In genomic region chr2:45823723-45824206, GRCh38 we compare ENCODE assay signal across 11 cellular contexts.
DNase-seq lines count a peak whose midpoint lies in the region; ATAC-seq, FAIRE-seq and TF ChIP-seq lines count a peak whose summit lies in the region.
"Had no signal": no experiment of that assay in that cellular context is flagged by ENCODE, and none has a peak within 500 bp of the region (broad histone marks: within the 10 kb centered on the region; RNA-seq: fewer than 3 reads in every experiment).

No MANE protein-coding gene starts in this region.

- 34% methylated on average over 4 of the region's 4 CpGs for WGBS in liver
- no CpG with 5 or more reads among the region's 4 CpGs for WGBS in HepG2 (ENCODE audit: low lambda C conversion rate)
- WGBS in lower leg skin, 2 donors: 4 to 44% methylated on average over 4 of the region's 4 CpGs
- 1 to 10% methylated on average over 4 of the region's 4 CpGs for WGBS in aorta, 2 donors
- WGBS in mesendoderm (ENCODE audit: extremely low coverage, insufficient coverage, low lambda C conversion rate): no CpG with 5 or more reads among the region's 4 CpGs

- H3K36me3 ChIP-seq in liver (ENCODE audit: control insufficient read depth in 4 of 4, insufficient read depth in 3 of 4, low read depth in 1 of 4, low read length in 3 of 4): no peaks in the 10 kb centered on the region
- no peaks in the 10 kb centered on the region for H3K36me3 ChIP-seq in HepG2 (replicated peaks in 1 of 2; ENCODE audit: control insufficient read depth in 1 of 2, insufficient read depth in 2 of 2, low read length in 2 of 2)
- no peaks in the 10 kb centered on the region for H3K36me3 ChIP-seq in bronchial epithelial cell (ENCODE audit: control insufficient read depth, insufficient read depth, low read length)
- H3K36me3 ChIP-seq in aorta (ENCODE audit: control insufficient read depth in 1 of 2, insufficient read depth in 2 of 2, low read length in 1 of 2): no peaks in the 10 kb centered on the region
- no peaks in the 10 kb centered on the region for H3K36me3 ChIP-seq in mesendoderm (ENCODE audit: control insufficient read depth, insufficient read depth, low read length)

- intact Hi-C loops in HepG2 (cut with micrococcal nuclease; ENCODE audit: unreplicated experiment) (no loop called here), lower leg skin (cut with DNase I; ENCODE audit: low total_unique reads) (no loop called here), aorta (cut with DNase I) (no loop called here)

- H3K9ac ChIP-seq in liver (ENCODE audit: low read depth in 1 of 2, low read length in 2 of 2): no peak overlapping the region
- H3K9ac ChIP-seq in HepG2 (ENCODE audit: insufficient read depth, low read depth, low read length): no peak overlapping the region
- no peak overlapping the region for H3K9ac ChIP-seq in mesendoderm (ENCODE audit: low read length)

- no peak overlapping the region for H4K5ac ChIP-seq in mesendoderm (ENCODE audit: low read length)

- H2AK5ac ChIP-seq in mesendoderm (ENCODE audit: low read length): no peak overlapping the region

- H2BK5ac ChIP-seq in mesendoderm (ENCODE audit: low read length): no peak overlapping the region

- H3K27ac ChIP-seq in liver (ENCODE audit: low read depth in 1 of 2, low read length in 2 of 2) (peak overlapping the region in 1 of 2 donors; percentile 33), HepG2 (ENCODE audit: extremely low read length, insufficient read depth, low read length) (no peak overlapping the region), aorta (ENCODE audit: low read depth in 1 of 2, low read length in 2 of 2) (peak overlapping the region; percentile 68 to 70), mesendoderm (ENCODE audit: low read depth, low read length) (no peak overlapping the region)
- H3K27ac ChIP-seq: SK-N-MC had no signal

- ATAC-seq in HepG2 (no peak), aorta (ENCODE audit: low FRiP score) (peak; percentile 92)

- H3K4me3 ChIP-seq in liver (ENCODE audit: low read depth in 1 of 3, low read length in 3 of 3): no peak overlapping the region
- H3K4me3 ChIP-seq in HepG2 (replicated peaks in 1 of 3; ENCODE audit: insufficient read depth in 1 of 3, low read depth in 2 of 3, low read length in 3 of 3): no peak overlapping the region
- no peak overlapping the region for H3K4me3 ChIP-seq in bronchial epithelial cell (ENCODE audit: low read depth, low read length)
- no peak overlapping the region for H3K4me3 ChIP-seq in lower leg skin (ENCODE audit: low read depth, poor library complexity, severe bottlenecking)
- no peak overlapping the region for H3K4me3 ChIP-seq in aorta (ENCODE audit: low read length in 2 of 2)
- no peak overlapping the region for H3K4me3 ChIP-seq in mesendoderm (ENCODE audit: low read length)
- H3K4me3 ChIP-seq: SK-N-MC had no signal

- POLR2A ChIA-PET in HepG2 (lab: Yijun Ruan, JAX): no interaction called here

- TF ChIP-seq EP300 in HepG2 (IDR thresholded peaks at IDR 0.05; ENCODE audit: low read depth in 2 of 2, low read length in 2 of 2) (no peak), HepG2 (CRISPR knock-in tag; IDR thresholded peaks at IDR 0.05; ENCODE audit: borderline replicate concordance) (no peak)

- no peaks in the 10 kb centered on the region for H3K79me2 ChIP-seq in HepG2 (ENCODE audit: insufficient read depth, low read length)
- no peaks in the 10 kb centered on the region for H3K79me2 ChIP-seq in mesendoderm (ENCODE audit: control insufficient read depth, insufficient read depth, low read length)

- no peak overlapping the region for H3K56ac ChIP-seq in mesendoderm (ENCODE audit: low read length)

- H3K4me2 ChIP-seq in HepG2 (ENCODE audit: low read depth, low read length) (no peak overlapping the region), mesendoderm (ENCODE audit: low read length) (no peak overlapping the region)

- TF ChIP-seq POLR2A in HepG2 (IDR thresholded peaks at IDR 0.05; ENCODE audit: insufficient read depth in 1 of 2, low read depth in 2 of 2, low read length in 2 of 2) (no peak), lower leg skin (IDR thresholded peaks at IDR 0.05) (no peak)

- DNase-seq in HepG2 (ENCODE audit: low spot score) (no peak), bronchial epithelial cell (ENCODE audit: low read depth) (peak; percentile 85), lower leg skin (ENCODE audit: low spot score in 2 of 2) (peak; percentile 45 to 90), aorta (peak; percentile 89 to 91), mesendoderm (no peak), SW 1271 (lab: John Stamatoyannopoulos, UW) (no peak), ecto neural progenitor cell (ENCODE audit: low spot score) (no peak)
- DNase-seq: activated effector memory CD4-positive, alpha-beta T cell treated with anti-CD3 and anti-CD28 coated beads, Interleukin-2, amount 50 U/mL, for 16 hours; CD4-positive, alpha-beta memory T cell had no signal

- H3K23ac ChIP-seq in mesendoderm (ENCODE audit: low read length): no peak overlapping the region

- TF ChIP-seq CTCF in liver (IDR thresholded peaks at IDR 0.05; ENCODE audit: low read depth, low read length, missing input control) (peak; percentile 3), HepG2 (CRISPR knock-in tag; IDR thresholded peaks at IDR 0.05) (no peak), bronchial epithelial cell (IDR thresholded peaks at IDR 0.05; ENCODE audit: insufficient read depth, low read length, severe bottlenecking) (no peak), lower leg skin (IDR thresholded peaks at IDR 0.05) (no peak)

- H4K20me1 ChIP-seq in HepG2 (ENCODE audit: insufficient read depth, low read length): no peaks in the 10 kb centered on the region; the same call in 1 of the 2 replicates

- H3K4me1 ChIP-seq in liver (ENCODE audit: control insufficient read depth in 4 of 4, insufficient read depth in 4 of 4, low read length in 3 of 4) (peaks cover 24 to 29% (median 27%) of the 10 kb centered on the region in 4 donors), HepG2 (ENCODE audit: insufficient read depth, low read length) (peaks cover 12% of the 10 kb centered on the region), aorta (ENCODE audit: control insufficient read depth in 1 of 2, insufficient read depth in 2 of 2, low read length in 2 of 2) (peaks cover 0 to 5% of the 10 kb centered on the region in 2 donors), mesendoderm (ENCODE audit: control insufficient read depth, low read depth, low read length) (no peaks in the 10 kb centered on the region)

- H3K9me3 ChIP-seq in liver (ENCODE audit: control insufficient read depth in 4 of 4, low read length in 3 of 4) (no peaks in the 10 kb centered on the region), HepG2 (ENCODE audit: low read length) (no peaks in the 10 kb centered on the region), aorta (ENCODE audit: control insufficient read depth, low read length) (no peaks in the 10 kb centered on the region)

- in situ Hi-C loops in HepG2 (cut with HindIII; ENCODE audit: extremely low pct_ligation_motif_present, low pct_unique_long_range_greater_than_20kb): no loop called here

- H2BK15ac ChIP-seq in mesendoderm (replicated peaks; ENCODE audit: low read depth): no peak overlapping the region

- peak; percentile 58 to 64 for TF ChIP-seq RAD21 in liver (IDR thresholded peaks at IDR 0.05)
- no peak for TF ChIP-seq RAD21 in HepG2 (CRISPR knock-in tag; IDR thresholded peaks at IDR 0.05)

- no peaks in the 10 kb centered on the region for H3K27me3 ChIP-seq in liver (ENCODE audit: control insufficient read depth in 4 of 4, insufficient read depth in 4 of 4, low read length in 3 of 4)
- H3K27me3 ChIP-seq in HepG2 (ENCODE audit: control insufficient read depth in 1 of 2, insufficient read depth in 2 of 2, low read length in 2 of 2): no peaks in the 10 kb centered on the region; a peak in 1 of 5 replicates
- no peaks in the 10 kb centered on the region for H3K27me3 ChIP-seq in bronchial epithelial cell (ENCODE audit: control insufficient read depth, insufficient read depth, low read length)
- H3K27me3 ChIP-seq in aorta (ENCODE audit: control insufficient read depth in 1 of 2, insufficient read depth in 2 of 2, low read length in 1 of 2): no peaks in the 10 kb centered on the region
- no peaks in the 10 kb centered on the region for H3K27me3 ChIP-seq in mesendoderm (ENCODE audit: insufficient read depth, low read length, poor library complexity)

- H3K4ac ChIP-seq in mesendoderm (ENCODE audit: low read depth, low read length): no peak overlapping the region

- CTCF ChIA-PET in HepG2 (lab: Yijun Ruan, JAX; ENCODE audit: low intra/inter-chr PET ratio, low total read pairs): no interaction called here

- H4K8ac ChIP-seq in mesendoderm (ENCODE audit: low read depth, low read length): no peak overlapping the region

- no peaks in the 10 kb centered on the region for H3K79me1 ChIP-seq in mesendoderm (ENCODE audit: low read length)

- no peak for FAIRE-seq in HepG2 (lab: Jason Lieb, UNC)
- FAIRE-seq in bronchial epithelial cell (lab: Jason Lieb, UNC): peak; percentile 97

- H2BK120ac ChIP-seq in mesendoderm (ENCODE audit: low read depth, low read length): no peak overlapping the region

- no peak overlapping the region for H2AFZ ChIP-seq in HepG2 (ENCODE audit: low read length)

- H3K18ac ChIP-seq in mesendoderm (ENCODE audit: low read length): no peak overlapping the region

- BruUV-seq in HepG2 (replicated peaks; lab: Mats Ljungman, UMichigan): no TSS peak

TF ChIP-seq in liver, 16 proteins besides CTCF, POLR2A, EP300 and RAD21 (continues in another document):
- peak; percentile 73 to 94 for TF ChIP-seq RXRA (IDR thresholded peaks at IDR 0.05)
- TF ChIP-seq HNF4G (IDR thresholded peaks at IDR 0.05): no peak
- peak; percentile 61 to 80 for TF ChIP-seq HNF4A (conservative IDR thresholded peaks at IDR 0.05)

TF ChIP-seq in HepG2, 621 proteins besides CTCF, POLR2A, EP300 and RAD21:
- TF ChIP-seq NR2F1 (CRISPR knock-in tag; IDR thresholded peaks at IDR 0.05) (no peak), NR0B2 (CRISPR knock-in tag; IDR thresholded peaks at IDR 0.05) (no peak), EED (CRISPR knock-in tag; IDR thresholded peaks at IDR 0.05) (no peak), JUN (CRISPR knock-in tag; IDR thresholded peaks at IDR 0.05) (no peak), ZNF530 (CRISPR knock-in tag; IDR thresholded peaks at IDR 0.05; ENCODE audit: low read depth) (no peak), KLF15 (CRISPR knock-in tag; IDR thresholded peaks at IDR 0.05; ENCODE audit: borderline replicate concordance) (no peak), MTF1 (CRISPR knock-in tag; IDR thresholded peaks at IDR 0.05) (no peak), RFX1 (IDR thresholded peaks at IDR 0.05) (no peak), ZNF629 (CRISPR knock-in tag; conservative IDR thresholded peaks at IDR 0.05) (no peak), MBNL3 (CRISPR knock-in tag; conservative IDR thresholded peaks at IDR 0.05) (no peak), ZNF337 (CRISPR knock-in tag; IDR thresholded peaks at IDR 0.05; ENCODE audit: borderline replicate concordance, low read depth) (no peak), NR1H2 (CRISPR knock-in tag; IDR thresholded peaks at IDR 0.05; ENCODE audit: borderline replicate concordance, low read depth) (no peak)

Comparison
In these comparisons a context has a peak if more than half of its experiments do, and no peak if none do; other contexts are left out.
1. H3K27ac ChIP-seq: peak in aorta (2 of 2); none in HepG2 (single experiment) and mesendoderm (single experiment).
2. DNase-seq: peak in bronchial epithelial cell (single experiment), lower leg skin (2 of 2) and aorta (2 of 2); none in HepG2 (single experiment), mesendoderm (single experiment), SW 1271 (0 of 2) and ecto neural progenitor cell (single experiment).